In genomic region chr14:92122761-92123160, GRCh38 we compare ENCODE assay signal across 1 cellular context.
TF ChIP-seq lines count a peak whose summit lies in the region.

No MANE protein-coding gene starts in this region.

TF ChIP-seq in IMR-90, 13 proteins besides CTCF, POLR2A, EP300 and RAD21 (continued from another document):
- TF ChIP-seq ELK1 (IDR thresholded peaks at IDR 0.05; ENCODE audit: borderline replicate concordance, low read depth, low read length) (no peak), RCOR1 (IDR thresholded peaks at IDR 0.05; ENCODE audit: insufficient replicate concordance, low read length) (no peak), FOS (IDR thresholded peaks at IDR 0.05; ENCODE audit: low read depth, low read length) (no peak), MXI1 (IDR thresholded peaks at IDR 0.05; ENCODE audit: borderline replicate concordance, low read depth, low read length) (no peak), RFX5 (IDR thresholded peaks at IDR 0.05; ENCODE audit: low read depth, low read length) (no peak), CHD1 (IDR thresholded peaks at IDR 0.05; ENCODE audit: low read depth, low read length) (no peak), MAZ (IDR thresholded peaks at IDR 0.05; ENCODE audit: borderline replicate concordance, low read depth, low read length) (no peak), USF2 (IDR thresholded peaks at IDR 0.05; ENCODE audit: low read depth, low read length) (no peak), BHLHE40 (IDR thresholded peaks at IDR 0.05; ENCODE audit: low read depth, low read length) (no peak)
